ENCODE assay signal across 9 cellular contexts in the genomic region with DNA sequence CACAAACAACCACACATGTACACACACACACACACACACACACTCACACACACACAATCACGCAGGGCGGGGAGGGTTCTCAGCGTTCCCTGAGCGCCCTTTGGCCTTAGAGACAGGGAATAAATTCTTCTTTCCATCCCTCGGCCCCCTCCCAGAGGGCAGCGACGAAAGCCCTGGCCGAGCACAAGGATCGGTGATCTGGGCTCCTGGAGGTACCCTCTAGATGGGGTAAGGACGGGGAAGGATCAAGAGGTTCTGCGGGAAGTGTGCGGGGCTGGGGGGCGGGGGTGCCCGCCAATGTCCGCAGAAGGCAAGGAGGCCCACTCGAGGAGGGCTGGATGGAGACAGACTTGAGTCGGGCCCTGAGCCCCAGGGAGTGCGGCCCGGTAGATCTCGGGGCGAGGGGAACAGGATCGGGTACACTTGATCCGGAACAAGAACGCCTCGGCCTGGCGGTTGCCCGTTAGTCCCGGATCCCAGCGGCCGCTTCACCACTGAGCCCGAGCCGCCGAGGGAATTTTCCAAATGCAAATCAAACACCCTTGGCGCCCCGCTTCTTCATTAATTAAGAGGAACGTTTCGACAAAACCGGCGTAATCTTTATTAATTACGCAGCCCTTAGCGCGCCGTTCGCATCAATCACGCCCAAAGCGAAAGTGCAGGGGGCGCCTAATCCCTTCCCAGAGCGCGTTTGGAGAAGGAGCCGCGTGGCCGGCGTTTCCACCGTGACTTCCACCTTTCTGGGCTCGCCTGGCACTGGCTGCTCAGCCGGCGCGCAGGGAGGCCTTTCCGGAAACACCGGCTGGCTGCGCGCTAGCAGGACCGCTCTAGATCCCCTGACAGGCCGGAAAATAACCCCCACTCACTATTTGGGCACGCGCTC. TPM values are rescaled to one million over a fixed set of nuclear protein-coding genes. Genes with fewer than 3 reads are reported as not detected.
A peak's percentile ranks its signal among the peaks of the same experiment; 100 is the strongest.
DNase-seq lines count a peak whose midpoint lies in the region; ATAC-seq and TF ChIP-seq lines count a peak whose summit lies in the region.
"Had no signal": no experiment of that assay in that cellular context is flagged by ENCODE, and none has a peak within 500 bp of the region (broad histone marks: within the 10 kb centered on the region; RNA-seq: fewer than 3 reads in every experiment).

No MANE protein-coding gene starts in this region.

- H3K27me3 ChIP-seq in breast epithelium (peaks cover 8 to 100% of the 10 kb centered on the region in 2 donors), lung (ENCODE audit: control insufficient read depth, insufficient read depth) (peaks cover 31% of the 10 kb centered on the region), upper lobe of right lung (peaks cover 100% of the 10 kb centered on the region)

- ATAC-seq in lung (ENCODE audit: insufficient read depth, low FRiP score) (no peak), upper lobe of right lung (peak; percentile 16)

- no peak for TF ChIP-seq POLR2A in breast epithelium (IDR thresholded peaks at IDR 0.05)

- peak overlapping the region; percentile 44 to 62 (median 47) for H3K4me3 ChIP-seq in breast epithelium
- peak overlapping the region; percentile 25 for H3K4me3 ChIP-seq in lung
- peak overlapping the region; percentile 49 for H3K4me3 ChIP-seq in upper lobe of right lung

- H3K4me1 ChIP-seq in breast epithelium = peaks cover 7 to 9% of the 10 kb centered on the region in 2 donors
- H3K4me1 ChIP-seq in lung (ENCODE audit: control insufficient read depth in 2 of 2, insufficient read depth in 2 of 2, low read length in 2 of 2) = peaks cover 0 to 19% of the 10 kb centered on the region in 2 donors
- peaks cover 8% of the 10 kb centered on the region for H3K4me1 ChIP-seq in upper lobe of right lung

- TF ChIP-seq RAD21 in Ishikawa (IDR thresholded peaks at IDR 0.05; ENCODE audit: low read depth) = no peak

- WGBS in lung, 2 donors = 2 to 3% methylated on average over 66 of the region's 66 CpGs

- H3K36me3 ChIP-seq in breast epithelium (no peaks in the 10 kb centered on the region), lung (ENCODE audit: control insufficient read depth in 2 of 2, insufficient read depth in 2 of 2, low read length in 2 of 2) (no peaks in the 10 kb centered on the region), upper lobe of right lung (no peaks in the 10 kb centered on the region)

- H3K27ac ChIP-seq in breast epithelium = no peak overlapping the region
- H3K27ac ChIP-seq in lung (ENCODE audit: low read depth in 1 of 2, low read length in 1 of 2) = no peak overlapping the region
- no peak overlapping the region for H3K27ac ChIP-seq in upper lobe of right lung

- intact Hi-C loops in breast epithelium (cut with DNase I; ENCODE audit: low total_unique reads) (no loop called here), upper lobe of right lung (cut with DNase I) (no loop called here)

- H3K9me3 ChIP-seq in breast epithelium (no peaks in the 10 kb centered on the region), lung (ENCODE audit: control insufficient read depth in 2 of 2, insufficient read depth in 1 of 2, low read length in 1 of 2) (peaks cover 0 to 19% of the 10 kb centered on the region in 2 donors), upper lobe of right lung (no peaks in the 10 kb centered on the region)

- TF ChIP-seq CTCF in breast epithelium (IDR thresholded peaks at IDR 0.05) (no peak), lung (IDR thresholded peaks at IDR 0.05; ENCODE audit: control extremely low read depth, extremely low read depth) (no peak), upper lobe of right lung (IDR thresholded peaks at IDR 0.05) (no peak), GM20000 (IDR thresholded peaks at IDR 0.05; ENCODE audit: extremely low read depth, missing control alignments) (no peak)

- DNase-seq in DMS79 treated with DMSO at 0.1 percent for 48 hours (lab: John Stamatoyannopoulos, UW) = peak; percentile 48
- DNase-seq in DMS79 (lab: John Stamatoyannopoulos, UW) = no peak
- no peak for DNase-seq in breast epithelium (ENCODE audit: low spot score in 2 of 2)
- DNase-seq in lung (ENCODE audit: low spot score) = no peak
- no peak for DNase-seq in upper lobe of right lung
- no peak for DNase-seq in ureter (ENCODE audit: low spot score)
- DNase-seq in GM20000 (ENCODE audit: low spot score) = no peak

- no peak for TF ChIP-seq EP300 in Ishikawa (IDR thresholded peaks at IDR 0.05; ENCODE audit: borderline replicate concordance)

TF ChIP-seq in Ishikawa, 13 proteins besides CTCF, POLR2A, EP300 and RAD21:
- TF ChIP-seq MAX (IDR thresholded peaks at IDR 0.05) (peak; percentile 51), USF1 (IDR thresholded peaks at IDR 0.05) (no peak)

RNA-seq across cellular contexts. Expression of gene PAX3, which starts 7.0 kb away (rescaled TPM):
- 1 to 10 TPM in 2 of 3 donors, under 1 TPM in 1; 0.29 to 2.9 (median 2.3) TPM for total RNA-seq in breast epithelium
- total RNA-seq in lung = not detected
- polyA plus RNA-seq in lung = not detected
- total RNA-seq in upper lobe of right lung = not detected
- not detected for total RNA-seq in ureter
- total RNA-seq: activated CD8-positive, alpha-beta memory T cell treated with anti-CD3 and anti-CD28 coated beads for 36 hours had no signal
